9 cellular contexts compared by ENCODE assay signal in genomic region chr16:49701867-49702494, GRCh38.
A peak's percentile ranks its signal among the peaks of the same experiment; 100 is the strongest.
DNase-seq lines count a peak whose midpoint lies in the region; ATAC-seq and TF ChIP-seq lines count a peak whose summit lies in the region.
"Had no signal": no experiment of that assay in that cellular context is flagged by ENCODE, and none has a peak within 500 bp of the region (broad histone marks: within the 10 kb centered on the region; RNA-seq: fewer than 3 reads in every experiment).

No MANE protein-coding gene starts in this region.

- H3K14ac ChIP-seq in neuronal stem cell (ENCODE audit: low read length): no peak overlapping the region

- peak overlapping the region; percentile 95 for H3K18ac ChIP-seq in neuronal stem cell (ENCODE audit: low read length)

- POLR2A ChIA-PET in CD8-positive, alpha-beta memory T cell (lab: Charles Lee): no interaction called here

- H4K91ac ChIP-seq in neuronal stem cell (ENCODE audit: low read depth, low read length, poor library complexity): no peak overlapping the region

- no peak overlapping the region for H2AFZ ChIP-seq in neuronal stem cell (ENCODE audit: low read length)

- no peak overlapping the region for H3K27ac ChIP-seq in foreskin keratinocyte
- H3K27ac ChIP-seq in neuronal stem cell (replicated peaks; ENCODE audit: low read length): peak overlapping the region; percentile 97
- no peak overlapping the region for H3K27ac ChIP-seq in CD8-positive, alpha-beta memory T cell (ENCODE audit: low read depth, low read length)

- peak; percentile 29 for DNase-seq in Ammon's horn (ENCODE audit: low spot score)
- DNase-seq in NCI-H69 (lab: John Stamatoyannopoulos, UW): peak; percentile 97
- no peak for DNase-seq in foreskin keratinocyte
- DNase-seq in neuronal stem cell (ENCODE audit: low spot score): peak; percentile 76
- DNase-seq in NCI-H2107 treated with DMSO at 0.1 percent for 48 hours (lab: John Stamatoyannopoulos, UW; ENCODE audit: unreplicated experiment): no peak
- no peak for DNase-seq in stimulated activated naive CD4-positive, alpha-beta T cell treated with Interleukin-2 at 50 U/mL for 16 hours (lab: John Stamatoyannopoulos, UW)
- no peak for DNase-seq in activated T-helper 1 cell treated with anti-CD3 and anti-CD28 coated beads, Interleukin-12 subunit alpha, Interleukin-12 subunit beta, Interleukin-2, Interleukin-4 antibody, amounts not matched to agents 30 ng/mL and 10 ng/mL and 1 ng/mL, durations not matched to agents 14 hours and 24 hours and 36 hours (ENCODE audit: low spot score)
- DNase-seq in CD8-positive, alpha-beta memory T cell: no peak
- DNase-seq: activated naive CD8-positive, alpha-beta T cell treated with anti-CD3 and anti-CD28 coated beads, Interleukin-2, amount 50 U/mL, for 24 hours had no signal

- no peaks in the 10 kb centered on the region for H3K36me3 Mint-ChIP-seq in activated T-helper 1 cell treated with anti-CD3 and anti-CD28 coated beads, Interleukin-12 subunit alpha, Interleukin-12 subunit beta, Interleukin-2, Interleukin-4 antibody, amounts not matched to agents 30 ng/mL and 10 ng/mL and 1 ng/mL, durations not matched to agents 14 hours and 24 hours and 36 hours (ENCODE audit: low read depth)
- H3K36me3 Mint-ChIP-seq in CD8-positive, alpha-beta memory T cell: no peaks in the 10 kb centered on the region

- TF ChIP-seq CTCF in foreskin keratinocyte (conservative IDR thresholded peaks at IDR 0.05): no peak

- H2BK120ac ChIP-seq in neuronal stem cell (ENCODE audit: low read depth, low read length): no peak overlapping the region

- no CpG with 5 or more reads among the region's 15 CpGs for WGBS in neuronal stem cell (ENCODE audit: extremely low coverage in 2 of 2, insufficient read length in 2 of 2, insufficient replicate concordance in 1 of 2), 2 donors

- no peak overlapping the region for H3K4ac ChIP-seq in neuronal stem cell (ENCODE audit: low read length)

- H3K4me3 ChIP-seq in neuronal stem cell (ENCODE audit: low read length in 2 of 2): peak overlapping the region in 1 of 2 donors; percentile 32
- no peak overlapping the region for H3K4me3 ChIP-seq in CD8-positive, alpha-beta memory T cell (ENCODE audit: low read length)

- peak overlapping the region; percentile 79 for H2BK5ac ChIP-seq in neuronal stem cell (ENCODE audit: low read length)

- peaks cover 2% of the 10 kb centered on the region for H3K79me1 ChIP-seq in neuronal stem cell (ENCODE audit: low read depth, low read length)

- H2BK12ac ChIP-seq in neuronal stem cell (ENCODE audit: low read length): no peak overlapping the region

- ATAC-seq in foreskin keratinocyte: peak; percentile 46
- ATAC-seq: activated naive CD8-positive, alpha-beta T cell treated with anti-CD3 and anti-CD28 coated beads, Interleukin-2, amount 50 U/mL, for 24 hours had no signal

- peaks cover 1 to 15% of the 10 kb centered on the region in 2 donors for H3K36me3 ChIP-seq in neuronal stem cell (replicated peaks in 1 of 2; ENCODE audit: control insufficient read depth in 2 of 2, insufficient read depth in 2 of 2, low read length in 2 of 2)
- no peaks in the 10 kb centered on the region for H3K36me3 ChIP-seq in CD8-positive, alpha-beta memory T cell (ENCODE audit: insufficient read depth, low read length)

- no peak overlapping the region for H2BK15ac ChIP-seq in neuronal stem cell (ENCODE audit: low read length)

- no peak overlapping the region for H3K27ac Mint-ChIP-seq in activated T-helper 1 cell treated with anti-CD3 and anti-CD28 coated beads, Interleukin-12 subunit alpha, Interleukin-12 subunit beta, Interleukin-2, Interleukin-4 antibody, amounts not matched to agents 30 ng/mL and 10 ng/mL and 1 ng/mL, durations not matched to agents 14 hours and 24 hours and 36 hours
- H3K27ac Mint-ChIP-seq in CD8-positive, alpha-beta memory T cell: no peak overlapping the region
- H3K27ac Mint-ChIP-seq: activated naive CD8-positive, alpha-beta T cell treated with anti-CD3 and anti-CD28 coated beads, Interleukin-2, amount 50 U/mL, for 24 hours had no signal

- no peak overlapping the region for H4K8ac ChIP-seq in neuronal stem cell (ENCODE audit: low read depth, low read length)

- H3K27me3 ChIP-seq in foreskin keratinocyte: no peaks in the 10 kb centered on the region
- H3K27me3 ChIP-seq in neuronal stem cell (ENCODE audit: control insufficient read depth in 3 of 3, insufficient read depth in 3 of 3, low read depth in 1 of 3, low read length in 3 of 3): no peaks in the 10 kb centered on the region
- no peaks in the 10 kb centered on the region for H3K27me3 ChIP-seq in CD8-positive, alpha-beta memory T cell (ENCODE audit: insufficient read depth, low read length, poor library complexity, severe bottlenecking)

- no peaks in the 10 kb centered on the region for H3K9me3 ChIP-seq in neuronal stem cell (replicated peaks in 1 of 2; ENCODE audit: control insufficient read depth in 2 of 2, insufficient read depth in 1 of 2, low read depth in 1 of 2, low read length in 2 of 2)
- H3K9me3 ChIP-seq in CD8-positive, alpha-beta memory T cell (ENCODE audit: low read length): no peaks in the 10 kb centered on the region

- CTCF ChIA-PET in CD8-positive, alpha-beta memory T cell (lab: Charles Lee): no interaction called here

- H3K27me3 Mint-ChIP-seq in activated T-helper 1 cell treated with anti-CD3 and anti-CD28 coated beads, Interleukin-12 subunit alpha, Interleukin-12 subunit beta, Interleukin-2, Interleukin-4 antibody, amounts not matched to agents 30 ng/mL and 10 ng/mL and 1 ng/mL, durations not matched to agents 14 hours and 24 hours and 36 hours (ENCODE audit: insufficient read depth): peaks cover 20% of the 10 kb centered on the region
- peaks cover 1 to 13% of the 10 kb centered on the region in 2 donors for H3K27me3 Mint-ChIP-seq in CD8-positive, alpha-beta memory T cell

- H3K4me1 ChIP-seq in foreskin keratinocyte (no peaks in the 10 kb centered on the region), neuronal stem cell (ENCODE audit: control insufficient read depth in 2 of 2, insufficient read depth in 1 of 2, low read depth in 1 of 2, low read length in 2 of 2) (peaks cover 53 to 66% of the 10 kb centered on the region in 2 donors)
- no peaks in the 10 kb centered on the region for H3K4me1 ChIP-seq in CD8-positive, alpha-beta memory T cell (ENCODE audit: insufficient read depth, low read length)

- H3K9ac ChIP-seq in neuronal stem cell (ENCODE audit: low read depth, low read length, poor library complexity): no peak overlapping the region

- H3K4me1 Mint-ChIP-seq in activated T-helper 1 cell treated with anti-CD3 and anti-CD28 coated beads, Interleukin-12 subunit alpha, Interleukin-12 subunit beta, Interleukin-2, Interleukin-4 antibody, amounts not matched to agents 30 ng/mL and 10 ng/mL and 1 ng/mL, durations not matched to agents 14 hours and 24 hours and 36 hours (ENCODE audit: low read depth): no peaks in the 10 kb centered on the region
- H3K4me1 Mint-ChIP-seq in CD8-positive, alpha-beta memory T cell: no peaks in the 10 kb centered on the region
- H3K4me1 Mint-ChIP-seq: activated naive CD8-positive, alpha-beta T cell treated with anti-CD3 and anti-CD28 coated beads, Interleukin-2, amount 50 U/mL, for 24 hours had no signal

- no peaks in the 10 kb centered on the region for H3K9me3 Mint-ChIP-seq in activated T-helper 1 cell treated with anti-CD3 and anti-CD28 coated beads, Interleukin-12 subunit alpha, Interleukin-12 subunit beta, Interleukin-2, Interleukin-4 antibody, amounts not matched to agents 30 ng/mL and 10 ng/mL and 1 ng/mL, durations not matched to agents 14 hours and 24 hours and 36 hours
- no peaks in the 10 kb centered on the region for H3K9me3 Mint-ChIP-seq in CD8-positive, alpha-beta memory T cell
- H3K9me3 Mint-ChIP-seq: activated naive CD8-positive, alpha-beta T cell treated with anti-CD3 and anti-CD28 coated beads, Interleukin-2, amount 50 U/mL, for 24 hours had no signal

- intact Hi-C loops in activated T-helper 1 cell treated with anti-CD3 and anti-CD28 coated beads, Interleukin-12 subunit alpha, Interleukin-12 subunit beta, Interleukin-2, Interleukin-4 antibody, amounts not matched to agents 30 ng/mL and 10 ng/mL and 1 ng/mL, durations not matched to agents 14 hours and 24 hours and 36 hours (cut with micrococcal nuclease): no loop called here

- H3K23ac ChIP-seq in neuronal stem cell (ENCODE audit: low read depth, low read length, poor library complexity): no peak overlapping the region

- no peak overlapping the region for H3K4me3 Mint-ChIP-seq in activated T-helper 1 cell treated with anti-CD3 and anti-CD28 coated beads, Interleukin-12 subunit alpha, Interleukin-12 subunit beta, Interleukin-2, Interleukin-4 antibody, amounts not matched to agents 30 ng/mL and 10 ng/mL and 1 ng/mL, durations not matched to agents 14 hours and 24 hours and 36 hours
- H3K4me3 Mint-ChIP-seq in CD8-positive, alpha-beta memory T cell: no peak overlapping the region
- H3K4me3 Mint-ChIP-seq: activated naive CD8-positive, alpha-beta T cell treated with anti-CD3 and anti-CD28 coated beads, Interleukin-2, amount 50 U/mL, for 24 hours had no signal

- H3K4me2 ChIP-seq in neuronal stem cell (ENCODE audit: insufficient read depth, low read length, poor library complexity, severe bottlenecking): peak overlapping the region; percentile 43

- no peak overlapping the region for H2AK5ac ChIP-seq in neuronal stem cell (ENCODE audit: low read depth, low read length)

Comparison
In these comparisons a context has a peak if more than half of its experiments do, and no peak if none do; other contexts are left out.
1. DNase-seq: peak in Ammon's horn (single experiment), NCI-H69 (single experiment) and neuronal stem cell (single experiment); none in foreskin keratinocyte (0 of 2), NCI-H2107 treated with DMSO at 0.1 percent for 48 hours (single experiment), stimulated activated naive CD4-positive, alpha-beta T cell treated with Interleukin-2 at 50 U/mL for 16 hours (single experiment), activated T-helper 1 cell treated with anti-CD3 and anti-CD28 coated beads, Interleukin-12 subunit alpha, Interleukin-12 subunit beta, Interleukin-2, Interleukin-4 antibody, amounts not matched to agents 30 ng/mL and 10 ng/mL and 1 ng/mL, durations not matched to agents 14 hours and 24 hours and 36 hours (single experiment) and CD8-positive, alpha-beta memory T cell (0 of 5).